Comparison of ENCODE assay signal across 10 cellular contexts in the genomic region with DNA sequence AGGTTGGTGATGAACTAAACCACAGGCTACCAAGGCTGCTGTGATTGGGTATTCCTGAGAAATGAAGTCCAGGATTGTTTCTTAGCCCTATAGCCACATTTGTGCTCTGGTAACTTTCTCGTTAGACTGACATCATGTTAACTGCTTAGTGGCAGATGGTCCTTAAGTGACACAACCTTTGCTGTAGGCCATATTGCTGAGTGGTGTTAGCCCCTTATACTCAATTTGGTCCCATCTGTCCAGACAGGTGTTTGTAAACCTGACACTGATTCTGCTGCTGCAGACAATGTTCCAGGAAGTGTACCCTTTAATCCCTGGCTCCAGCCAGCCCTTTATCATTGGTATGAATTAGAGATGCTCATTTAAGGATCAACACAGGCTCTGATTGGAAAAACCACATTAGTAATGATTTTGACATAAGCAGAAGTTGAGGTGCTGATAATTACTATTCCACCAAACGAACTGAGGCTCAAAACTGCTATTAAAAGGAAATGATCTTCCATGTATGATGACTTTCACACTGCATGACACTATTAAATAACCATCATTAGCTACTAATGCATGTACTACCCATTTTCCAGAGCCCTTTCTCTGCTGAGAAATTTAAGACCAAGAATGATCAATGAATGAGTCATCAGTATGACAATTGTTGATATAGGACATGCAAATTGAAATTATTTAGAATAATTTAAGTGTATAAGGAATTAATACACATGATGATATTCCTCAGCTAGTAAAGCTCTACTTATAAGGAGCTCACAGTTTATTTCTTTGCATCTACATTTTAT.
"Had no signal": no experiment of that assay in that cellular context is flagged by ENCODE, and none has a peak within 500 bp of the region (broad histone marks: within the 10 kb centered on the region; RNA-seq: fewer than 3 reads in every experiment).

No MANE protein-coding gene starts in this region.

- H3K4me3 ChIP-seq: ascending aorta, esophagus muscularis mucosa, lung, stomach had no signal

- H3K27me3 ChIP-seq: ascending aorta had no signal

- H3K36me3 ChIP-seq: ascending aorta, esophagus muscularis mucosa, stomach had no signal

- H3K27ac ChIP-seq: ascending aorta, esophagus muscularis mucosa, stomach had no signal

- DNase-seq: activated CD4-positive, alpha-beta T cell treated with anti-CD3 and anti-CD28 coated beads for 48 hours; activated CD8-positive, alpha-beta memory T cell treated with anti-CD3 and anti-CD28 coated beads, Interleukin-2, amount 50 U/mL, for 48 hours; activated CD8-positive, alpha-beta T cell treated with anti-CD3 and anti-CD28 coated beads, Interleukin-2, amount 10 ng/mL, durations not matched to agents 7 days and 5 days; left colon; naive B cell; retina; stomach had no signal
